Comparison of ENCODE assay signal across 17 cellular contexts in genomic region chr14:92527724-92528123, GRCh38. TPM values are rescaled to one million over a fixed set of nuclear protein-coding genes. Genes with fewer than 3 reads are reported as not detected.
DNase-seq lines count a peak whose midpoint lies in the region; ATAC-seq and TF ChIP-seq lines count a peak whose summit lies in the region.
"Had no signal": no experiment of that assay in that cellular context is flagged by ENCODE, and none has a peak within 500 bp of the region (broad histone marks: within the 10 kb centered on the region; RNA-seq: fewer than 3 reads in every experiment).

No MANE protein-coding gene starts in this region.

- no peak overlapping the region for H2AFZ ChIP-seq in osteoblast (ENCODE audit: low read length)

- H3K4me1 ChIP-seq in Caco-2: no peaks in the 10 kb centered on the region
- H3K4me1 ChIP-seq in osteoblast (ENCODE audit: insufficient read depth, low read length): peaks cover 11% of the 10 kb centered on the region

- H3K4me3 ChIP-seq in Caco-2 (ENCODE audit: low read depth, low read length): no peak overlapping the region
- H3K4me3 ChIP-seq in osteoblast (ENCODE audit: insufficient read depth, low read length): no peak overlapping the region

- H3K4me3 Mint-ChIP-seq in activated naive CD8-positive, alpha-beta T cell treated with anti-CD3 and anti-CD28 coated beads for 36 hours: no peak overlapping the region
- H3K4me3 Mint-ChIP-seq in immature natural killer cell (peak overlapping the region; percentile 34 to 85 (median 58)), Caco-2 (ENCODE audit: unreplicated experiment) (no peak overlapping the region)
- H3K4me3 Mint-ChIP-seq in stimulated activated memory B cell treated with anti-CD40 and anti-IgM and Interleukin-4, amounts not matched to agents 10 μg/mL and 1 μg/mL and 100 μg/mL, for 72 hours: no peak overlapping the region
- H3K4me3 Mint-ChIP-seq: activated B cell treated with CpG ODN at 0.5 μM for 24 hours had no signal

- H4K20me1 ChIP-seq in osteoblast (ENCODE audit: insufficient read depth, low read length): peaks cover 42% of the 10 kb centered on the region

- DNase-seq in activated T-cell treated with anti-CD3 and anti-CD28 coated beads, Interleukin-2, amount 50 U/mL, for 1 hour: peak; percentile 14
- DNase-seq in activated T-cell treated with anti-CD3 and anti-CD28 coated beads for 4 hours (no peak), immature natural killer cell (peak in 1 of 3 donors; percentile 48), GOT3 (lab: John Stamatoyannopoulos, UW) (no peak), Caco-2 (no peak), osteoblast (ENCODE audit: insufficient read length, low spot score, missing footprints) (no peak)
- DNase-seq in activated naive CD8-positive, alpha-beta T cell treated with anti-CD3 and anti-CD28 coated beads for 36 hours: no peak
- DNase-seq: activated B cell treated with CpG ODN at 0.5 μM for 24 hours, DMS 273 treated with DMSO at 0.1 percent for 48 hours, left colon, midbrain, NCI-H1417 treated with DMSO at 0.1 percent for 48 hours, NCI-H524, T-helper 9 cell had no signal

- ATAC-seq in stimulated activated memory B cell treated with anti-CD40 and anti-IgM and Interleukin-4, amounts not matched to agents 10 μg/mL and 1 μg/mL and 100 μg/mL, for 72 hours: no peak
- ATAC-seq: HepG2, left colon had no signal

- peak overlapping the region; percentile 77 for H3K27ac Mint-ChIP-seq in activated naive CD8-positive, alpha-beta T cell treated with anti-CD3 and anti-CD28 coated beads for 36 hours
- peak overlapping the region; percentile 92 to 100 (median 98) for H3K27ac Mint-ChIP-seq in immature natural killer cell
- peak overlapping the region; percentile 4 for H3K27ac Mint-ChIP-seq in stimulated activated memory B cell treated with anti-CD40 and anti-IgM and Interleukin-4, amounts not matched to agents 10 μg/mL and 1 μg/mL and 100 μg/mL, for 72 hours
- no peak overlapping the region for H3K27ac Mint-ChIP-seq in Caco-2 (ENCODE audit: unreplicated experiment)
- H3K27ac Mint-ChIP-seq: activated B cell treated with CpG ODN at 0.5 μM for 24 hours had no signal

- no TSS peak for BruUV-seq in Caco-2 (replicated peaks; lab: Mats Ljungman, UMichigan)

- no peaks in the 10 kb centered on the region for H3K27me3 Mint-ChIP-seq in activated naive CD8-positive, alpha-beta T cell treated with anti-CD3 and anti-CD28 coated beads for 36 hours
- peaks cover 11 to 32% (median 20%) of the 10 kb centered on the region in 3 donors for H3K27me3 Mint-ChIP-seq in immature natural killer cell (ENCODE audit: low read depth in 3 of 3)
- H3K27me3 Mint-ChIP-seq in stimulated activated memory B cell treated with anti-CD40 and anti-IgM and Interleukin-4, amounts not matched to agents 10 μg/mL and 1 μg/mL and 100 μg/mL, for 72 hours: no peaks in the 10 kb centered on the region
- H3K27me3 Mint-ChIP-seq in Caco-2 (ENCODE audit: insufficient read depth, unreplicated experiment): no peaks in the 10 kb centered on the region
- H3K27me3 Mint-ChIP-seq: activated B cell treated with CpG ODN at 0.5 μM for 24 hours had no signal

- H3K4me2 ChIP-seq in osteoblast (ENCODE audit: insufficient read depth, low read length): no peak overlapping the region

- H3K36me3 ChIP-seq in Caco-2 (ENCODE audit: control insufficient read depth, insufficient read depth, low read length) (no peaks in the 10 kb centered on the region), osteoblast (ENCODE audit: insufficient read depth, low read length) (no peaks in the 10 kb centered on the region)

- CTCF ChIA-PET in Caco-2 (lab: Charles Lee): no interaction called here

- POLR2A ChIA-PET in Caco-2 (lab: Charles Lee): no interaction called here

- H3K9me3 Mint-ChIP-seq in activated naive CD8-positive, alpha-beta T cell treated with anti-CD3 and anti-CD28 coated beads for 36 hours: peaks cover 2% of the 10 kb centered on the region
- peaks cover 0 to 3% (median 0%) of the 10 kb centered on the region in 6 donors for H3K9me3 Mint-ChIP-seq in immature natural killer cell
- no peaks in the 10 kb centered on the region for H3K9me3 Mint-ChIP-seq in stimulated activated memory B cell treated with anti-CD40 and anti-IgM and Interleukin-4, amounts not matched to agents 10 μg/mL and 1 μg/mL and 100 μg/mL, for 72 hours
- H3K9me3 Mint-ChIP-seq in Caco-2 (ENCODE audit: unreplicated experiment): no peaks in the 10 kb centered on the region
- H3K9me3 Mint-ChIP-seq: activated B cell treated with CpG ODN at 0.5 μM for 24 hours had no signal

- H3K27me3 ChIP-seq in Caco-2 (replicated peaks; ENCODE audit: control insufficient read depth, insufficient read depth, low read length) (no peaks in the 10 kb centered on the region), osteoblast (ENCODE audit: insufficient read depth, low read length) (no peaks in the 10 kb centered on the region)

- H3K9me3 ChIP-seq in Caco-2 (no peaks in the 10 kb centered on the region), osteoblast (ENCODE audit: low read depth, low read length) (no peaks in the 10 kb centered on the region)

- no peak overlapping the region for H3K27ac ChIP-seq in osteoblast (ENCODE audit: low read depth, low read length)
- H3K27ac ChIP-seq: C4-2B had no signal

- peaks cover 68% of the 10 kb centered on the region for H3K4me1 Mint-ChIP-seq in activated naive CD8-positive, alpha-beta T cell treated with anti-CD3 and anti-CD28 coated beads for 36 hours
- H3K4me1 Mint-ChIP-seq in immature natural killer cell (peaks cover 96 to 100% of the 10 kb centered on the region in 2 donors), Caco-2 (ENCODE audit: low read depth, unreplicated experiment) (no peaks in the 10 kb centered on the region)
- H3K4me1 Mint-ChIP-seq in stimulated activated memory B cell treated with anti-CD40 and anti-IgM and Interleukin-4, amounts not matched to agents 10 μg/mL and 1 μg/mL and 100 μg/mL, for 72 hours: peaks cover 32% of the 10 kb centered on the region

- H3K36me3 Mint-ChIP-seq in activated naive CD8-positive, alpha-beta T cell treated with anti-CD3 and anti-CD28 coated beads for 36 hours: peaks cover 32% of the 10 kb centered on the region
- H3K36me3 Mint-ChIP-seq in immature natural killer cell: peaks cover 0 to 9% (median 1%) of the 10 kb centered on the region in 3 donors
- H3K36me3 Mint-ChIP-seq in stimulated activated memory B cell treated with anti-CD40 and anti-IgM and Interleukin-4, amounts not matched to agents 10 μg/mL and 1 μg/mL and 100 μg/mL, for 72 hours: no peaks in the 10 kb centered on the region
- peaks cover 5% of the 10 kb centered on the region for H3K36me3 Mint-ChIP-seq in Caco-2 (ENCODE audit: insufficient read depth, unreplicated experiment)

- intact Hi-C loops in Caco-2 (cut with micrococcal nuclease; ENCODE audit: unreplicated experiment): no loop called here

- peaks cover 69% of the 10 kb centered on the region for H3K79me2 ChIP-seq in osteoblast (ENCODE audit: insufficient read depth, low read length)

- TF ChIP-seq CTCF in Caco-2 (IDR thresholded peaks at IDR 0.05; ENCODE audit: insufficient read depth in 1 of 2, low read depth in 1 of 2, low read length in 1 of 2, severe bottlenecking in 1 of 2, unreplicated experiment in 1 of 2) (no peak), osteoblast (IDR thresholded peaks at IDR 0.05; ENCODE audit: extremely low read depth, low read depth, low read length) (no peak)

RNA-seq across cellular contexts. Expression of gene RIN3, which starts 14.1 kb away (rescaled TPM):
- total RNA-seq in activated naive CD8-positive, alpha-beta T cell treated with anti-CD3 and anti-CD28 coated beads for 36 hours: 10 to 100 TPM; 59.2 to 59.6 TPM
- 100 to 1,000 TPM in 1 of 3 donors, 10 to 100 TPM in 2; 38.8 to 131 (median 60.1) TPM for polyA plus RNA-seq in immature natural killer cell
- total RNA-seq in Caco-2 (2022) (18.4 and 20.7 TPM in 2 replicates), osteoblast (7.6 and 10.3 TPM in 2 replicates)

Comparison
In these comparisons a context has a peak if more than half of its experiments do, and no peak if none do; other contexts are left out.
1. H3K4me3 Mint-ChIP-seq: peak in immature natural killer cell (5 of 5); none in activated naive CD8-positive, alpha-beta T cell treated with anti-CD3 and anti-CD28 coated beads for 36 hours (single experiment), stimulated activated memory B cell treated with anti-CD40 and anti-IgM and Interleukin-4, amounts not matched to agents 10 μg/mL and 1 μg/mL and 100 μg/mL, for 72 hours (single experiment) and Caco-2 (single experiment).